23 cellular contexts compared by ENCODE assay signal in genomic region chr1:188642585-188643168, GRCh38.
A peak's percentile ranks its signal among the peaks of the same experiment; 100 is the strongest.
DNase-seq lines count a peak whose midpoint lies in the region; TF ChIP-seq lines count a peak whose summit lies in the region.
"Had no signal": no experiment of that assay in that cellular context is flagged by ENCODE, and none has a peak within 500 bp of the region (broad histone marks: within the 10 kb centered on the region; RNA-seq: fewer than 3 reads in every experiment).

No MANE protein-coding gene starts in this region.

- H3K27ac Mint-ChIP-seq in mesothelial cell of epicardium = no peak overlapping the region
- no peak overlapping the region for H3K27ac Mint-ChIP-seq in T-helper 2 cell treated with Interferon-gamma antibody and Interleukin-4, amounts not matched to agents 5 μg/mL and 100 μg/mL, for 36 hours
- H3K27ac Mint-ChIP-seq: activated B cell treated with CpG ODN at 0.5 μM for 24 hours; CD4-positive, alpha-beta T cell; H9 had no signal

- DNase-seq in NCI-H2107 treated with DMSO at 0.1 percent for 48 hours (lab: John Stamatoyannopoulos, UW; ENCODE audit: unreplicated experiment) (peak; percentile 66), NCI-H748 treated with DMSO at 0.1 percent for 48 hours (lab: John Stamatoyannopoulos, UW) (peak; percentile 18), mesothelial cell of epicardium (ENCODE audit: low spot score in 2 of 2, unreplicated experiment in 2 of 2) (no peak), amygdala (lab: John Stamatoyannopoulos, UW) (no peak)
- no peak for DNase-seq in activated CD8-positive, alpha-beta memory T cell treated with anti-CD3 and anti-CD28 coated beads, Interleukin-2, amount 50 U/mL, for 4 hours
- DNase-seq in T-helper 2 cell treated with Interferon-gamma antibody and Interleukin-4, amounts not matched to agents 5 μg/mL and 100 μg/mL, for 36 hours (ENCODE audit: low spot score) = no peak
- DNase-seq: activated B cell treated with CpG ODN at 0.5 μM for 24 hours; activated CD4-positive, alpha-beta T cell treated with anti-CD3 and anti-CD28 coated beads, Interleukin-2, amount 50 U/mL, for 48 hours; activated T-cell treated with anti-CD3 and anti-CD28 coated beads for 4 hours; CD4-positive, alpha-beta T cell; central memory CD4-positive, alpha-beta T cell; dorsolateral prefrontal cortex; foreskin fibroblast; H9; NCI-H1048; NK-92 treated with Interleukin-12 subunit alpha and Interleukin-12 subunit beta, amount 100 ng/mL, for 24 hours; stimulated activated naive CD4-positive, alpha-beta T cell had no signal

- TF ChIP-seq RAD21 in Ishikawa (IDR thresholded peaks at IDR 0.05; ENCODE audit: low read depth) = no peak

- H3K27me3 Mint-ChIP-seq in mesothelial cell of epicardium (ENCODE audit: low read depth) = no peaks in the 10 kb centered on the region
- no peaks in the 10 kb centered on the region for H3K27me3 Mint-ChIP-seq in T-helper 2 cell treated with Interferon-gamma antibody and Interleukin-4, amounts not matched to agents 5 μg/mL and 100 μg/mL, for 36 hours (ENCODE audit: low read depth)
- H3K27me3 Mint-ChIP-seq: activated B cell treated with CpG ODN at 0.5 μM for 24 hours; CD4-positive, alpha-beta T cell had no signal

- no peaks in the 10 kb centered on the region for H3K36me3 Mint-ChIP-seq in mesothelial cell of epicardium
- no peaks in the 10 kb centered on the region for H3K36me3 Mint-ChIP-seq in T-helper 2 cell treated with Interferon-gamma antibody and Interleukin-4, amounts not matched to agents 5 μg/mL and 100 μg/mL, for 36 hours (ENCODE audit: low read depth)

- H3K79me2 ChIP-seq in ACC112 (ENCODE audit: control insufficient read depth, insufficient read depth, low read length, unreplicated experiment) = no peaks in the 10 kb centered on the region
- H3K79me2 ChIP-seq: hepatocyte had no signal

- no peak overlapping the region for H3K4me3 Mint-ChIP-seq in mesothelial cell of epicardium
- H3K4me3 Mint-ChIP-seq in T-helper 2 cell treated with Interferon-gamma antibody and Interleukin-4, amounts not matched to agents 5 μg/mL and 100 μg/mL, for 36 hours = no peak overlapping the region
- H3K4me3 Mint-ChIP-seq: activated B cell treated with CpG ODN at 0.5 μM for 24 hours; CD4-positive, alpha-beta T cell; H9 had no signal

- H3K36me3 ChIP-seq in ACC112 (ENCODE audit: insufficient read depth, low read length) = no peaks in the 10 kb centered on the region

- H2AFZ ChIP-seq in ACC112 (ENCODE audit: low read length, unreplicated experiment) = no peak overlapping the region
- H2AFZ ChIP-seq: hepatocyte had no signal

- no peaks in the 10 kb centered on the region for H3K27me3 ChIP-seq in ACC112 (ENCODE audit: insufficient read depth, low read length)
- H3K27me3 ChIP-seq: dorsolateral prefrontal cortex, hepatocyte had no signal

- TF ChIP-seq CTCF in mesothelial cell of epicardium (IDR thresholded peaks at IDR 0.05; ENCODE audit: unreplicated experiment) = no peak

- TF ChIP-seq EP300 in Ishikawa (IDR thresholded peaks at IDR 0.05; ENCODE audit: borderline replicate concordance) = no peak

- H3K9me3 Mint-ChIP-seq in mesothelial cell of epicardium = peaks cover 5% of the 10 kb centered on the region
- H3K9me3 Mint-ChIP-seq in T-helper 2 cell treated with Interferon-gamma antibody and Interleukin-4, amounts not matched to agents 5 μg/mL and 100 μg/mL, for 36 hours = peaks cover 15% of the 10 kb centered on the region
- H3K9me3 Mint-ChIP-seq: H9 had no signal

- no peaks in the 10 kb centered on the region for H3K4me1 Mint-ChIP-seq in mesothelial cell of epicardium
- no peaks in the 10 kb centered on the region for H3K4me1 Mint-ChIP-seq in T-helper 2 cell treated with Interferon-gamma antibody and Interleukin-4, amounts not matched to agents 5 μg/mL and 100 μg/mL, for 36 hours (ENCODE audit: low read depth)
- H3K4me1 Mint-ChIP-seq: activated B cell treated with CpG ODN at 0.5 μM for 24 hours, H9 had no signal

- peak overlapping the region; percentile 28; the same call in 1 of the 2 replicates for H3K4me3 ChIP-seq in ACC112 (ENCODE audit: low read depth, low read length)
- H3K4me3 ChIP-seq: dorsolateral prefrontal cortex, hepatocyte, SK-N-MC, skin epidermis had no signal

- no peaks in the 10 kb centered on the region for H3K4me1 ChIP-seq in ACC112 (ENCODE audit: control insufficient read depth, insufficient read depth, low read length, unreplicated experiment)

- no peak overlapping the region for H3K27ac ChIP-seq in ACC112 (ENCODE audit: low read depth, low read length)
- H3K27ac ChIP-seq: dorsolateral prefrontal cortex, epithelial cell of prostate, hepatocyte, SK-N-MC, skin epidermis had no signal

TF ChIP-seq in Ishikawa, 13 proteins besides CTCF, POLR2A, EP300 and RAD21:
- TF ChIP-seq MAX (IDR thresholded peaks at IDR 0.05) = no peak
- TF ChIP-seq TAF1 (IDR thresholded peaks at IDR 0.05; ENCODE audit: low read depth) = no peak
- no peak for TF ChIP-seq TEAD4 (IDR thresholded peaks at IDR 0.05)
- TF ChIP-seq EGR1 (IDR thresholded peaks at IDR 0.05) = no peak
- TF ChIP-seq CEBPB (IDR thresholded peaks at IDR 0.05) = peak; percentile 70
- peak; percentile 74 for TF ChIP-seq NFIC (IDR thresholded peaks at IDR 0.05)

Comparison
In these comparisons a context has a peak if more than half of its experiments do, and no peak if none do; other contexts are left out.
1. DNase-seq: peak in NCI-H2107 treated with DMSO at 0.1 percent for 48 hours (single experiment) and NCI-H748 treated with DMSO at 0.1 percent for 48 hours (single experiment); none in mesothelial cell of epicardium (0 of 2), activated CD8-positive, alpha-beta memory T cell treated with anti-CD3 and anti-CD28 coated beads, Interleukin-2, amount 50 U/mL, for 4 hours (single experiment), T-helper 2 cell treated with Interferon-gamma antibody and Interleukin-4, amounts not matched to agents 5 μg/mL and 100 μg/mL, for 36 hours (single experiment) and amygdala (0 of 56).